In genomic region chr6:7115452-7116223, GRCh38 we compare ENCODE assay signal across 10 cellular contexts. TPM values are rescaled to one million over a fixed set of nuclear protein-coding genes. Genes with fewer than 3 reads are reported as not detected.
DNase-seq lines count a peak whose midpoint lies in the region; ATAC-seq and TF ChIP-seq lines count a peak whose summit lies in the region.
"Had no signal": no experiment of that assay in that cellular context is flagged by ENCODE, and none has a peak within 500 bp of the region (broad histone marks: within the 10 kb centered on the region; RNA-seq: fewer than 3 reads in every experiment).

No MANE protein-coding gene starts in this region.

- H3K4me2 ChIP-seq in BLaER1 = peak overlapping the region; percentile 96; the same call in 1 of the 2 replicates
- H3K4me2 ChIP-seq in fibroblast of lung (ENCODE audit: extremely low read depth, insufficient read depth, low read length) = peak overlapping the region; percentile 52

- in situ Hi-C loops in KBM-7 (cut with MboI; ENCODE audit: low pct_unique_long_range_greater_than_20kb, low sequenced_read_pairs) = no loop called here

- H3K4me1 ChIP-seq in BLaER1 (peaks cover 62% of the 10 kb centered on the region), fibroblast of lung (ENCODE audit: control insufficient read depth, extremely low read depth, insufficient read depth, low read length) (peaks cover 6% of the 10 kb centered on the region)

- peaks cover 5% of the 10 kb centered on the region for H3K36me3 ChIP-seq in BLaER1
- peaks cover 1% of the 10 kb centered on the region for H3K36me3 ChIP-seq in fibroblast of lung (ENCODE audit: control insufficient read depth, insufficient read depth, low read length)
- H3K36me3 ChIP-seq: brain microvascular endothelial cell had no signal

- no peak overlapping the region for H2AFZ ChIP-seq in fibroblast of lung (ENCODE audit: low read length)

- H3K4me3 ChIP-seq in BLaER1 (no peak overlapping the region), fibroblast of lung (replicated peaks in 1 of 4; ENCODE audit: control extremely low read depth in 1 of 4, insufficient read depth in 1 of 4, low read depth in 3 of 4, low read length in 4 of 4) (no peak overlapping the region)

- H3K9ac ChIP-seq in BLaER1 (no peak overlapping the region), fibroblast of lung (ENCODE audit: insufficient read depth, low read length) (no peak overlapping the region)

- no peak overlapping the region for H3K27ac ChIP-seq in BLaER1
- no peak overlapping the region for H3K27ac ChIP-seq in fibroblast of lung (ENCODE audit: insufficient read depth, low read length)
- H3K27ac ChIP-seq: brain microvascular endothelial cell had no signal

- peak; percentile 42 for ATAC-seq in omental fat pad (ENCODE audit: low FRiP score)
- ATAC-seq in GM18861 (IDR thresholded peaks at IDR 0.05; ENCODE audit: unreplicated experiment) = no peak
- ATAC-seq in HG03159 (IDR thresholded peaks at IDR 0.05; ENCODE audit: unreplicated experiment) = no peak
- no peak for ATAC-seq in HG02571 (IDR thresholded peaks at IDR 0.05; ENCODE audit: unreplicated experiment)

- H3K27me3 ChIP-seq in BLaER1 (no peaks in the 10 kb centered on the region), fibroblast of lung (ENCODE audit: control insufficient read depth, insufficient read depth, low read length) (no peaks in the 10 kb centered on the region)
- H3K27me3 ChIP-seq: brain microvascular endothelial cell had no signal

- peaks cover 99% of the 10 kb centered on the region for H3K79me2 ChIP-seq in fibroblast of lung (ENCODE audit: control insufficient read depth, insufficient read depth, low read length)

- H4K20me1 ChIP-seq in BLaER1 (peaks cover 100% of the 10 kb centered on the region), fibroblast of lung (ENCODE audit: control insufficient read depth, extremely low read depth, insufficient read depth, low read length) (peaks cover 8% of the 10 kb centered on the region)

- no peaks in the 10 kb centered on the region for H3K9me3 ChIP-seq in BLaER1
- no peaks in the 10 kb centered on the region for H3K9me3 ChIP-seq in fibroblast of lung (ENCODE audit: control insufficient read depth, insufficient read depth, low read depth, low read length)

- DNase-seq in OCI-M1 (lab: John Stamatoyannopoulos, UW) = peak; percentile 61
- peak in 1 of 2 donors; percentile 28 for DNase-seq in fibroblast of lung (ENCODE audit: low read depth in 2 of 2)
- no peak for DNase-seq in omental fat pad (ENCODE audit: low spot score)
- DNase-seq in KBM-7 = no peak
- DNase-seq: brain microvascular endothelial cell, NCI-H1105 treated with DMSO at 0.1 percent for 48 hours had no signal

- TF ChIP-seq CTCF in fibroblast of lung (conservative IDR thresholded peaks at IDR 0.05 in 1 of 2, IDR thresholded peaks at IDR 0.05 in 1 of 2; ENCODE audit: low read depth in 1 of 2, low read length in 2 of 2) (no peak), omental fat pad (IDR thresholded peaks at IDR 0.05) (no peak)

RNA-seq across cellular contexts. Expression of gene RREB1, which starts 7.9 kb away (rescaled TPM):
- total RNA-seq in fibroblast of lung = 15.2 and 18.8 TPM in 2 replicates
- 2.4 and 2.8 TPM in 2 replicates for polyA plus RNA-seq in fibroblast of lung
- polyA plus RNA-seq in fibroblast of lung (2012) = 5.5 and 7.7 TPM in 2 replicates
- 19.9 and 29.8 TPM in 2 replicates for polyA minus RNA-seq in fibroblast of lung (ENCODE audit: low replicate concordance)
- total RNA-seq in omental fat pad = 10 to 100 TPM; 24.9 to 48.1 (median 40.6) TPM
